In genomic region chr1:151798571-151798970, GRCh38 we compare ENCODE assay signal across 33 cellular contexts. TPM values are rescaled to one million over a fixed set of nuclear protein-coding genes. Genes with fewer than 3 reads are reported as not detected.
"Had no signal": no experiment of that assay in that cellular context is flagged by ENCODE, and none has a peak within 500 bp of the region (broad histone marks: within the 10 kb centered on the region; RNA-seq: fewer than 3 reads in every experiment).

No MANE protein-coding gene starts in this region.

- H3K27ac Mint-ChIP-seq: endodermal cell; mesothelial cell of epicardium; natural killer cell treated with Interleukin-12 subunit alpha and Interleukin-12 subunit beta and Interleukin-15 and Interleukin-18, amount 100 ng/mL, for 72 hours; stimulated activated memory B cell treated with anti-CD40 and anti-IgM and Interleukin-4, amounts not matched to agents 10 μg/mL and 1 μg/mL and 100 μg/mL, for 72 hours; type B pancreatic cell had no signal

- H3K4me1 Mint-ChIP-seq: endodermal cell, mesothelial cell of epicardium had no signal

- ATAC-seq: esophagus mucosa; gastrocnemius medialis; left cardiac atrium; left lung; mucosa of descending colon; natural killer cell treated with Interleukin-12 subunit alpha and Interleukin-12 subunit beta and Interleukin-15 and Interleukin-18, amount 100 ng/mL, for 72 hours; psoas muscle; right cardiac atrium; stimulated activated memory B cell treated with anti-CD40 and anti-IgM and Interleukin-4, amounts not matched to agents 10 μg/mL and 1 μg/mL and 100 μg/mL, for 72 hours; stimulated activated naive CD8-positive, alpha-beta T cell treated with anti-CD3 and anti-CD28 coated beads, Interleukin-15, Interleukin-2, amounts not matched to agents 100 U/mL and 50 U/mL, for 24 hours had no signal

- H3K4me3 Mint-ChIP-seq: endodermal cell; mesothelial cell of epicardium; naive B cell; natural killer cell treated with Interleukin-12 subunit alpha and Interleukin-12 subunit beta and Interleukin-15 and Interleukin-18, amount 100 ng/mL, for 72 hours; stimulated activated memory B cell treated with anti-CD40 and anti-IgM and Interleukin-4, amounts not matched to agents 10 μg/mL and 1 μg/mL and 100 μg/mL, for 72 hours; type B pancreatic cell had no signal

- H3K4me1 ChIP-seq: gastrocnemius medialis, left lung, sigmoid colon, testis, tibial artery had no signal

- H3K4me3 ChIP-seq: gastrocnemius medialis, left lung, mucosa of descending colon, ovary, psoas muscle, sigmoid colon, testis, tibial artery had no signal

- H3K36me3 Mint-ChIP-seq: mesothelial cell of epicardium; natural killer cell treated with Interleukin-12 subunit alpha and Interleukin-12 subunit beta and Interleukin-15 and Interleukin-18, amount 100 ng/mL, for 72 hours; type B pancreatic cell had no signal

- H3K27me3 ChIP-seq: dorsolateral prefrontal cortex, gastrocnemius medialis, ovary, testis had no signal

- H3K36me3 ChIP-seq: gastrocnemius medialis, left lung, ovary, sigmoid colon, tibial artery had no signal

- H3K27ac ChIP-seq: epithelial cell of prostate, gastrocnemius medialis, left lung, ovary, psoas muscle, sigmoid colon, testis, tibial artery had no signal

- H3K27me3 Mint-ChIP-seq: natural killer cell treated with Interleukin-12 subunit alpha and Interleukin-12 subunit beta and Interleukin-15 and Interleukin-18, amount 100 ng/mL, for 72 hours had no signal

- H3K9me3 ChIP-seq: gastrocnemius medialis, left lung, mucosa of descending colon, ovary, psoas muscle, sigmoid colon, testis, tibial artery had no signal

- DNase-seq: effector CD4-positive, alpha-beta T cell; endodermal cell; foreskin fibroblast; gastrocnemius medialis; left cardiac atrium; left lung; mesenchymal stem cell; mucosa of descending colon; naive B cell; occipital lobe; ovary; psoas muscle; right cardiac atrium; stimulated activated CD4-positive, alpha-beta T cell treated with anti-CD3 and anti-CD28 coated beads, Interleukin-2, amount 100 ng/mL, for 24 hours; stimulated activated CD4-positive, alpha-beta T cell treated with anti-CD3 and anti-CD28 coated beads, Interleukin-4, amount 100 ng/mL, for 24 hours; stimulated activated naive CD8-positive, alpha-beta T cell treated with anti-CD3 and anti-CD28 coated beads, Interleukin-15, Interleukin-2, amounts not matched to agents 100 U/mL and 50 U/mL, for 24 hours; substantia nigra; testis; tibial artery had no signal

- H3K9me3 Mint-ChIP-seq: endodermal cell; mesothelial cell of epicardium; naive B cell; natural killer cell treated with Interleukin-12 subunit alpha and Interleukin-12 subunit beta and Interleukin-15 and Interleukin-18, amount 100 ng/mL, for 72 hours; stimulated activated memory B cell treated with anti-CD40 and anti-IgM and Interleukin-4, amounts not matched to agents 10 μg/mL and 1 μg/mL and 100 μg/mL, for 72 hours; type B pancreatic cell had no signal

RNA-seq across cellular contexts. Expression of gene LINGO4, which starts 6.6 kb away (rescaled TPM):
- total RNA-seq: endodermal cell; esophagus mucosa; glomerular endothelial cell; kidney epithelial cell; lung microvascular endothelial cell; mesothelial cell of epicardium; natural killer cell treated with Interleukin-12 subunit alpha and Interleukin-12 subunit beta and Interleukin-15 and Interleukin-18, amount 100 ng/mL, for 72 hours; occipital lobe had no signal
- polyA plus RNA-seq: ovary had no signal

RNA-seq across cellular contexts. Expression of gene RORC, which starts 33.0 kb away (rescaled TPM):
- total RNA-seq: endodermal cell, glomerular endothelial cell, lung microvascular endothelial cell, mesothelial cell of epicardium had no signal

RNA-seq across cellular contexts. Expression of gene C2CD4D, which starts 41.0 kb away (rescaled TPM):
- total RNA-seq: gastrocnemius medialis, glomerular endothelial cell, left cardiac atrium, renal cortical epithelial cell, sigmoid colon, skeletal muscle tissue, urinary bladder had no signal
- polyA plus RNA-seq: psoas muscle had no signal
